Comparison of ENCODE assay signal across 9 cellular contexts in genomic region chr3:10950476-10951294, GRCh38. TPM values are rescaled to one million over a fixed set of nuclear protein-coding genes. Genes with fewer than 3 reads are reported as not detected.
DNase-seq lines count a peak whose midpoint lies in the region; ATAC-seq and TF ChIP-seq lines count a peak whose summit lies in the region.
"Had no signal": no experiment of that assay in that cellular context is flagged by ENCODE, and none has a peak within 500 bp of the region (broad histone marks: within the 10 kb centered on the region; RNA-seq: fewer than 3 reads in every experiment).

No MANE protein-coding gene starts in this region.

- no peaks in the 10 kb centered on the region for H3K36me3 ChIP-seq in body of pancreas (replicated peaks in 1 of 2; ENCODE audit: insufficient read depth in 1 of 2, low read depth in 2 of 2)

- 37 to 38% methylated on average over 9 to 12 of the region's 12 CpGs for WGBS in body of pancreas, 2 donors

- H3K9me3 ChIP-seq in body of pancreas, result no peaks in the 10 kb centered on the region

- no peak overlapping the region for H3K4me3 ChIP-seq in LNCaP clone FGC (ENCODE audit: low read depth, low read length)
- no peak overlapping the region for H3K4me3 ChIP-seq in body of pancreas

- H3K27ac ChIP-seq in body of pancreas, result no peak overlapping the region

- H3K27me3 ChIP-seq in body of pancreas, result no peaks in the 10 kb centered on the region

- intact Hi-C loops in body of pancreas (cut with DNase I), result no loop called here

- no peak for ATAC-seq in body of pancreas

- TF ChIP-seq POLR2A in body of pancreas (IDR thresholded peaks at IDR 0.05), result no peak

- TF ChIP-seq CTCF in LNCaP clone FGC (IDR thresholded peaks at IDR 0.05; ENCODE audit: control insufficient read depth, extremely low read depth, insufficient read depth), result peak; percentile 82
- TF ChIP-seq CTCF in body of pancreas (IDR thresholded peaks at IDR 0.05), result peak in 5 of 7 experiments; percentile 13 to 43 (median 31)

- H3K4me1 ChIP-seq in body of pancreas, result no peaks in the 10 kb centered on the region

- peak; percentile 7 for DNase-seq in DMS53 (lab: John Stamatoyannopoulos, UW)
- DNase-seq in DMS53 treated with DMSO at 0.1 percent for 48 hours (lab: John Stamatoyannopoulos, UW; ENCODE audit: unreplicated experiment), result no peak
- peak; percentile 4 for DNase-seq in LNCaP clone FGC (ENCODE audit: low read depth)
- peak in 2 of 4 donors; percentile 11 to 12 for DNase-seq in body of pancreas
- DNase-seq in left kidney (ENCODE audit: low read depth, low spot score), result peak; percentile 59
- DNase-seq in NK-92 (lab: John Stamatoyannopoulos, UW; ENCODE audit: unreplicated experiment), result no peak
- no peak for DNase-seq in HPDE6-E6E7 (ENCODE audit: extremely low spot score)
- DNase-seq in NCI-H128 (lab: John Stamatoyannopoulos, UW; ENCODE audit: unreplicated experiment), result no peak

RNA-seq across cellular contexts. Expression of gene SLC6A1, which starts 41.9 kb away (rescaled TPM):
- under 1 TPM; 0.26 to 0.66 TPM for total RNA-seq in body of pancreas
- total RNA-seq: B cell had no signal

Comparison
In these comparisons a context has a peak if more than half of its experiments do, and no peak if none do; other contexts are left out.
1. DNase-seq: peak in DMS53 (single experiment), LNCaP clone FGC (single experiment) and left kidney (single experiment); none in DMS53 treated with DMSO at 0.1 percent for 48 hours (single experiment), NK-92 (single experiment), HPDE6-E6E7 (single experiment) and NCI-H128 (single experiment).